8 cellular contexts compared by ENCODE assay signal in genomic region chr10:4662576-4663161, GRCh38.
DNase-seq lines count a peak whose midpoint lies in the region; ATAC-seq, FAIRE-seq and TF ChIP-seq lines count a peak whose summit lies in the region.

No MANE protein-coding gene starts in this region.

- FAIRE-seq in astrocyte (lab: Jason Lieb, UNC) (no peak), GM12891 (lab: Jason Lieb, UNC) (no peak)

- CTCF ChIA-PET in HEK293 (lab: Yijun Ruan, JAX): interaction anchor here (1.0 kb wide), 1 partner anchor 27 kb away, joined by 4 read pairs; no protein-coding TSS in a partner anchor
- CTCF ChIA-PET in naive thymus-derived CD4-positive, alpha-beta T cell (lab: Charles Lee): no interaction called here

- peak overlapping the region; percentile 24 for H3K4me3 Mint-ChIP-seq in astrocyte (ENCODE audit: unreplicated experiment)
- H3K4me3 Mint-ChIP-seq in naive thymus-derived CD4-positive, alpha-beta T cell: no peak overlapping the region

- DNase-seq in astrocyte (ENCODE audit: low read depth) (peak; percentile 23), left lung (no peak), NK-92 (lab: John Stamatoyannopoulos, UW; ENCODE audit: unreplicated experiment) (no peak), GM12891 (ENCODE audit: insufficient read length, low spot score) (no peak)
- DNase-seq in naive thymus-derived CD4-positive, alpha-beta T cell: no peak

- H3K79me2 ChIP-seq in astrocyte (ENCODE audit: insufficient read depth, low read length): no peaks in the 10 kb centered on the region

- no peak for TF ChIP-seq CTCF in HEK293 (tag by site-specific recombination; IDR thresholded peaks at IDR 0.05)
- no peak for TF ChIP-seq CTCF in astrocyte (IDR thresholded peaks at IDR 0.05; ENCODE audit: insufficient read depth, low read depth, low read length)
- TF ChIP-seq CTCF in left lung (IDR thresholded peaks at IDR 0.05): no peak

- TF ChIP-seq POLR2A in GM12891 (IDR thresholded peaks at IDR 0.05; ENCODE audit: low read depth, low read length): no peak

- H3K27me3 Mint-ChIP-seq in astrocyte (ENCODE audit: low read depth, unreplicated experiment): no peaks in the 10 kb centered on the region
- peaks cover 8 to 42% (median 13%) of the 10 kb centered on the region in 5 donors for H3K27me3 Mint-ChIP-seq in naive thymus-derived CD4-positive, alpha-beta T cell

- H3K4me2 ChIP-seq in astrocyte (ENCODE audit: low read length): peak overlapping the region; percentile 67

- peak overlapping the region; percentile 8 for H2AFZ ChIP-seq in astrocyte (ENCODE audit: low read depth, low read length)

- peaks cover 35% of the 10 kb centered on the region for H3K4me1 Mint-ChIP-seq in astrocyte (ENCODE audit: low read depth, unreplicated experiment)
- H3K4me1 Mint-ChIP-seq in naive thymus-derived CD4-positive, alpha-beta T cell: no peaks in the 10 kb centered on the region

- no peaks in the 10 kb centered on the region for H3K36me3 ChIP-seq in HEK293 (ENCODE audit: control insufficient read depth in 2 of 2, insufficient read depth in 1 of 2, low read length in 2 of 2)
- H3K36me3 ChIP-seq in astrocyte (ENCODE audit: insufficient read depth, low read length): no peaks in the 10 kb centered on the region
- H3K36me3 ChIP-seq in left lung: no peaks in the 10 kb centered on the region
- H3K36me3 ChIP-seq in naive thymus-derived CD4-positive, alpha-beta T cell (ENCODE audit: control insufficient read depth in 2 of 3, insufficient read depth in 3 of 3, low read length in 3 of 3): no peaks in the 10 kb centered on the region

- H3K27ac ChIP-seq in HEK293 (ENCODE audit: extremely low read depth, low read depth, low read length) (peak overlapping the region; percentile 59; the same call in 1 of the 2 replicates), astrocyte (ENCODE audit: low read depth, low read length) (peak overlapping the region; percentile 99), left lung (peak overlapping the region; percentile 76 to 84), temporal lobe (ENCODE audit: low read depth, low read length) (peak overlapping the region; percentile 20)
- no peak overlapping the region for H3K27ac ChIP-seq in naive thymus-derived CD4-positive, alpha-beta T cell (ENCODE audit: low read depth, low read length)

- no peak overlapping the region for H3K4me3 ChIP-seq in HEK293 (ENCODE audit: low read depth, low read length)
- peak overlapping the region; percentile 24 for H3K4me3 ChIP-seq in astrocyte (ENCODE audit: insufficient read depth, low read depth, low read length)
- no peak overlapping the region for H3K4me3 ChIP-seq in left lung
- no peak overlapping the region for H3K4me3 ChIP-seq in naive thymus-derived CD4-positive, alpha-beta T cell (ENCODE audit: low read length)

- H3K9me3 Mint-ChIP-seq in astrocyte (ENCODE audit: unreplicated experiment): no peaks in the 10 kb centered on the region
- no peaks in the 10 kb centered on the region for H3K9me3 Mint-ChIP-seq in naive thymus-derived CD4-positive, alpha-beta T cell

- H3K27ac Mint-ChIP-seq in astrocyte (ENCODE audit: unreplicated experiment): peak overlapping the region; percentile 100
- no peak overlapping the region for H3K27ac Mint-ChIP-seq in naive thymus-derived CD4-positive, alpha-beta T cell

- H3K4me1 ChIP-seq in HEK293 (ENCODE audit: control insufficient read depth, insufficient read depth, low read length) (peaks cover 3% of the 10 kb centered on the region), astrocyte (ENCODE audit: insufficient read depth, low read length) (peaks cover 22% of the 10 kb centered on the region), left lung (peaks cover 20 to 21% of the 10 kb centered on the region in 2 donors)
- H3K4me1 ChIP-seq in naive thymus-derived CD4-positive, alpha-beta T cell (ENCODE audit: control insufficient read depth in 2 of 2, insufficient read depth in 2 of 2, low read length in 2 of 2): no peaks in the 10 kb centered on the region

- H3K9ac ChIP-seq in astrocyte (ENCODE audit: low read length): peak overlapping the region; percentile 85

- no peaks in the 10 kb centered on the region for H4K20me1 ChIP-seq in astrocyte (ENCODE audit: insufficient read depth, low read length)

- intact Hi-C loops in left lung (cut with DNase I): no loop called here
- intact Hi-C loops in naive thymus-derived CD4-positive, alpha-beta T cell (cut with micrococcal nuclease): no loop called here

- H3K27me3 ChIP-seq in astrocyte (ENCODE audit: insufficient read depth, low read length) (no peaks in the 10 kb centered on the region), left lung (no peaks in the 10 kb centered on the region)
- H3K27me3 ChIP-seq in naive thymus-derived CD4-positive, alpha-beta T cell (ENCODE audit: control insufficient read depth in 2 of 2, insufficient read depth in 2 of 2, low read length in 2 of 2): no peaks in the 10 kb centered on the region

- POLR2A ChIA-PET in HEK293 (lab: Yijun Ruan, JAX): interaction anchor here (0.6 kb wide), 1 partner anchor 31 kb away, joined by 3 read pairs; no protein-coding TSS in a partner anchor
- POLR2A ChIA-PET in naive thymus-derived CD4-positive, alpha-beta T cell (lab: Charles Lee): no interaction called here

- ATAC-seq in left lung (peak; percentile 30), HG03520 (IDR thresholded peaks at IDR 0.05; ENCODE audit: unreplicated experiment) (no peak)
- ATAC-seq in naive thymus-derived CD4-positive, alpha-beta T cell: no peak

- no peaks in the 10 kb centered on the region for H3K36me3 Mint-ChIP-seq in astrocyte (ENCODE audit: low read depth, unreplicated experiment)
- no peaks in the 10 kb centered on the region for H3K36me3 Mint-ChIP-seq in naive thymus-derived CD4-positive, alpha-beta T cell

- no peaks in the 10 kb centered on the region for H3K9me3 ChIP-seq in HEK293 (ENCODE audit: control insufficient read depth, insufficient read depth, low read depth, low read length)
- H3K9me3 ChIP-seq in astrocyte (ENCODE audit: insufficient read depth, low read depth, low read length): no peaks in the 10 kb centered on the region
- H3K9me3 ChIP-seq in left lung: no peaks in the 10 kb centered on the region
- no peaks in the 10 kb centered on the region for H3K9me3 ChIP-seq in naive thymus-derived CD4-positive, alpha-beta T cell (ENCODE audit: control insufficient read depth in 2 of 3, low read length in 3 of 3)

TF ChIP-seq in HEK293, 187 proteins besides CTCF, POLR2A, EP300 and RAD21:
- TF ChIP-seq ZNF335 (tag by site-specific recombination; conservative IDR thresholded peaks at IDR 0.05) (0 out of 2 replicates have a peak, but pooled peaks have one; percentile 31), ZNF626 (tag by site-specific recombination; IDR thresholded peaks at IDR 0.05) (no peak)

TF ChIP-seq in GM12891, 5 proteins besides CTCF, POLR2A, EP300 and RAD21:
- TF ChIP-seq POLR2AphosphoS5 (IDR thresholded peaks at IDR 0.05; ENCODE audit: low read depth, low read length) (no peak), POU2F2 (IDR thresholded peaks at IDR 0.05; ENCODE audit: low read depth, low read length) (no peak), TAF1 (IDR thresholded peaks at IDR 0.05; ENCODE audit: low read depth, low read length) (no peak), SPI1 (IDR thresholded peaks at IDR 0.05; ENCODE audit: low read depth, low read length) (no peak), PAX5 (IDR thresholded peaks at IDR 0.05; ENCODE audit: insufficient read depth, low read length, severe bottlenecking) (no peak)
